In genomic region chr4:165522049-165522448, GRCh38 we compare ENCODE assay signal across 19 cellular contexts.
"Had no signal": no experiment of that assay in that cellular context is flagged by ENCODE, and none has a peak within 500 bp of the region (broad histone marks: within the 10 kb centered on the region; RNA-seq: fewer than 3 reads in every experiment).

No MANE protein-coding gene starts in this region.

- H3K27me3 ChIP-seq: gastrocnemius medialis, ovary, right atrium auricular region, sigmoid colon, testis, tibial nerve had no signal

- H3K4me3 ChIP-seq: gastrocnemius medialis, mucosa of descending colon, ovary, right atrium auricular region, sigmoid colon, skin epidermis, testis, tibial nerve had no signal

- DNase-seq: effector memory CD4-positive, alpha-beta T cell; gastrocnemius medialis; glutamatergic neuron; islet precursor cell; mammary epithelial cell; mucosa of descending colon; naive thymus-derived CD8-positive, alpha-beta T cell; ovary; sigmoid colon; stimulated activated CD4-positive, alpha-beta T cell treated with anti-CD3 and anti-CD28 coated beads, Interleukin-2, amount 100 ng/mL, for 24 hours; stimulated activated CD4-positive, alpha-beta T cell treated with anti-CD3 and anti-CD28 coated beads, Interleukin-4, amount 100 ng/mL, for 4 hours; stimulated activated naive B cell treated with anti-CD40 and anti-IgM and Interleukin-4, amounts not matched to agents 10 μg/mL and 1 μg/mL and 100 μg/mL, for 72 hours; stimulated activated naive CD8-positive, alpha-beta T cell treated with anti-CD3 and anti-CD28 coated beads, Interleukin-15, amount 100 ng/mL, for 72 hours; testis had no signal

- H3K4me1 ChIP-seq: gastrocnemius medialis, right atrium auricular region, testis, tibial nerve had no signal

- H3K36me3 ChIP-seq: gastrocnemius medialis, ovary, right atrium auricular region, sigmoid colon, tibial nerve had no signal

- ATAC-seq: esophagus mucosa; gastrocnemius medialis; left lobe of liver; mucosa of descending colon; naive thymus-derived CD8-positive, alpha-beta T cell; stimulated activated naive B cell treated with anti-CD40 and anti-IgM and Interleukin-4, amounts not matched to agents 10 μg/mL and 1 μg/mL and 100 μg/mL, for 72 hours; stimulated activated naive CD8-positive, alpha-beta T cell treated with anti-CD3 and anti-CD28 coated beads, Interleukin-15, amount 100 ng/mL, for 72 hours had no signal

- H3K9me3 ChIP-seq: gastrocnemius medialis, mucosa of descending colon, ovary, right atrium auricular region, sigmoid colon, testis, tibial nerve had no signal

- H3K27ac ChIP-seq: gastrocnemius medialis, ovary, right atrium auricular region, sigmoid colon, skin epidermis, testis, tibial nerve had no signal
